ENCODE assay signal across 8 cellular contexts in genomic region chr4:80266902-80267380, GRCh38. TPM values are rescaled to one million over a fixed set of nuclear protein-coding genes. Genes with fewer than 3 reads are reported as not detected.
DNase-seq lines count a peak whose midpoint lies in the region; ATAC-seq, FAIRE-seq and TF ChIP-seq lines count a peak whose summit lies in the region.

No MANE protein-coding gene starts in this region.

- TF ChIP-seq EP300 in neural cell (conservative IDR thresholded peaks at IDR 0.05; ENCODE audit: poor library complexity, severe bottlenecking), result no peak

- peaks cover 31% of the 10 kb centered on the region for H3K4me1 Mint-ChIP-seq in activated naive CD4-positive, alpha-beta T cell treated with anti-CD3 and anti-CD28 coated beads for 36 hours (ENCODE audit: low read depth)

- TSS peak; percentile 52 for BruUV-seq in endothelial cell of umbilical vein (replicated peaks; lab: Mats Ljungman, UMichigan)

- H3K4me2 ChIP-seq in endothelial cell of umbilical vein (ENCODE audit: insufficient read depth, low read length), result peak overlapping the region; percentile 96
- H3K4me2 ChIP-seq in neural cell (ENCODE audit: low read length), result peak overlapping the region; percentile 74

- no peaks in the 10 kb centered on the region for H3K36me3 ChIP-seq in endothelial cell of umbilical vein (ENCODE audit: control insufficient read depth in 2 of 2, extremely low read depth in 1 of 2, insufficient read depth in 2 of 2, low read length in 2 of 2)
- no peaks in the 10 kb centered on the region for H3K36me3 ChIP-seq in neural cell (ENCODE audit: insufficient read depth, low read length)

- no peaks in the 10 kb centered on the region for H3K9me3 Mint-ChIP-seq in activated naive CD4-positive, alpha-beta T cell treated with anti-CD3 and anti-CD28 coated beads for 36 hours

- H3K27ac ChIP-seq in RWPE1, result no peak overlapping the region
- no peak overlapping the region for H3K27ac ChIP-seq in endothelial cell of umbilical vein (ENCODE audit: insufficient read depth, low read depth, low read length)
- no peak overlapping the region for H3K27ac ChIP-seq in neural cell (ENCODE audit: low read length)

- POLR2A ChIA-PET in RWPE1 (lab: Yijun Ruan, JAX; ENCODE audit: low non-redundant PET), result no interaction called here
- POLR2A ChIA-PET in endothelial cell of umbilical vein (lab: Charles Lee), result interaction anchor here (1.0 to 1.8 kb wide), 2 partner anchors 24 to 41 kb away, joined by 3 to 6 read pairs; no protein-coding TSS in a partner anchor

- peaks cover 75 to 92% of the 10 kb centered on the region in 2 experiments for H3K27me3 ChIP-seq in endothelial cell of umbilical vein (ENCODE audit: control insufficient read depth in 2 of 2, insufficient read depth in 2 of 2, low read length in 2 of 2)
- H3K27me3 ChIP-seq in neural cell (ENCODE audit: insufficient read depth, low read depth, low read length), result peaks cover 91% of the 10 kb centered on the region

- TF ChIP-seq CTCF in RWPE1 (conservative IDR thresholded peaks at IDR 0.05; ENCODE audit: low read depth), result no peak
- no peak for TF ChIP-seq CTCF in endothelial cell of umbilical vein (IDR thresholded peaks at IDR 0.05; ENCODE audit: extremely low read depth in 1 of 2, insufficient read depth in 1 of 2, low read depth in 1 of 2, low read length in 2 of 2)
- TF ChIP-seq CTCF in neural cell (IDR thresholded peaks at IDR 0.05; ENCODE audit: poor library complexity, severe bottlenecking), result no peak

- TF ChIP-seq RAD21 in neural cell (conservative IDR thresholded peaks at IDR 0.05), result no peak

- H3K4me3 Mint-ChIP-seq in activated naive CD4-positive, alpha-beta T cell treated with anti-CD3 and anti-CD28 coated beads for 36 hours, result peak overlapping the region; percentile 67

- no peaks in the 10 kb centered on the region for H3K79me2 ChIP-seq in endothelial cell of umbilical vein (ENCODE audit: control insufficient read depth, insufficient read depth, low read length)
- no peaks in the 10 kb centered on the region for H3K79me2 ChIP-seq in neural cell (replicated peaks; ENCODE audit: insufficient read depth, low read length)

- no peak for TF ChIP-seq POLR2A in endothelial cell of umbilical vein (IDR thresholded peaks at IDR 0.05; ENCODE audit: low read depth, low read length)

- H3K9ac ChIP-seq in endothelial cell of umbilical vein (replicated peaks; ENCODE audit: extremely low read depth, insufficient read depth, low read length) (peak overlapping the region; percentile 79), neural cell (ENCODE audit: low read length) (peak overlapping the region; percentile 64)

- H4K20me1 ChIP-seq in endothelial cell of umbilical vein (replicated peaks; ENCODE audit: control insufficient read depth, extremely low read depth, insufficient read depth, low read length) (no peaks in the 10 kb centered on the region), neural cell (ENCODE audit: insufficient read depth) (no peaks in the 10 kb centered on the region)

- H3K9me3 ChIP-seq in endothelial cell of umbilical vein (replicated peaks; ENCODE audit: control insufficient read depth, insufficient read depth, low read length), result no peaks in the 10 kb centered on the region
- peaks cover 3% of the 10 kb centered on the region for H3K9me3 ChIP-seq in neural cell (ENCODE audit: low read length)

- H3K27me3 Mint-ChIP-seq in activated naive CD4-positive, alpha-beta T cell treated with anti-CD3 and anti-CD28 coated beads for 36 hours (ENCODE audit: low read depth), result peaks cover 69% of the 10 kb centered on the region

- H2AFZ ChIP-seq in endothelial cell of umbilical vein (ENCODE audit: low read depth, low read length) (peak overlapping the region; percentile 93), neural cell (ENCODE audit: low read depth, low read length) (peak overlapping the region; percentile 36)

- no peaks in the 10 kb centered on the region for H3K9me2 ChIP-seq in neural cell (ENCODE audit: insufficient read depth, low read length)

- dilution Hi-C loops in endothelial cell of umbilical vein (cut with MboI; ENCODE audit: extremely low pct_ligation_motif_present, low sequenced_read_pairs), result no loop called here

- H3K27ac Mint-ChIP-seq in activated naive CD4-positive, alpha-beta T cell treated with anti-CD3 and anti-CD28 coated beads for 36 hours, result no peak overlapping the region

- no peak for ATAC-seq in GM18909 (IDR thresholded peaks at IDR 0.05; ENCODE audit: poor library complexity, unreplicated experiment)

- peaks cover 12% of the 10 kb centered on the region for H3K4me1 ChIP-seq in endothelial cell of umbilical vein (ENCODE audit: control insufficient read depth, extremely low read depth, insufficient read depth, low read length)

- H3K9me1 ChIP-seq in endothelial cell of umbilical vein (replicated peaks; ENCODE audit: control insufficient read depth, extremely low read depth, insufficient read depth, low read length), result no peaks in the 10 kb centered on the region

- H3K36me3 Mint-ChIP-seq in activated naive CD4-positive, alpha-beta T cell treated with anti-CD3 and anti-CD28 coated beads for 36 hours (ENCODE audit: low read depth), result no peaks in the 10 kb centered on the region

- peak; percentile 6 for DNase-seq in activated naive CD4-positive, alpha-beta T cell treated with anti-CD3 and anti-CD28 coated beads for 36 hours
- DNase-seq in activated naive CD4-positive, alpha-beta T cell treated with anti-CD3 and anti-CD28 coated beads, Interleukin-2, amount 50 U/mL, for 16 hours, result no peak
- DNase-seq in RWPE1 (ENCODE audit: low spot score) (peak; percentile 31), endothelial cell of umbilical vein (ENCODE audit: low read depth, low spot score) (peak; percentile 15), T-helper 9 cell (no peak)
- DNase-seq in activated CD8-positive, alpha-beta memory T cell treated with anti-CD3 and anti-CD28 coated beads, Interleukin-2, amount 50 U/mL, for 4 hours, result no peak

- no peaks in the 10 kb centered on the region for H3F3A ChIP-seq in neural cell (ENCODE audit: insufficient read depth, low read length, poor library complexity, severe bottlenecking)

- H3K4me3 ChIP-seq in endothelial cell of umbilical vein (replicated peaks in 1 of 3; ENCODE audit: insufficient read depth in 1 of 3, low read depth in 1 of 3, low read length in 3 of 3) (peak overlapping the region; percentile 30 to 76 (median 64)), neural cell (ENCODE audit: low read length) (peak overlapping the region; percentile 71)

- intact Hi-C loops in activated naive CD4-positive, alpha-beta T cell treated with anti-CD3 and anti-CD28 coated beads for 36 hours (cut with micrococcal nuclease), result loop anchor here (5.0 kb wide), 1 partner anchor 180 kb away; no protein-coding TSS in a partner anchor
- intact Hi-C loops in endothelial cell of umbilical vein (cut with micrococcal nuclease), result loop anchor here (1.0 to 5.0 kb wide), 4 partner anchors 38 to 69 kb away; no protein-coding TSS in a partner anchor

- FAIRE-seq in endothelial cell of umbilical vein (lab: Jason Lieb, UNC), result no peak

- CTCF ChIA-PET in activated naive CD4-positive, alpha-beta T cell treated with anti-CD3 and anti-CD28 coated beads for 36 hours (lab: Charles Lee), result no interaction called here
- CTCF ChIA-PET in RWPE1 (lab: Yijun Ruan, JAX) (interaction anchor here (0.5 to 1.7 kb wide), 4 partner anchors 21 to 458 kb away, joined by 3 to 6 read pairs (median 4); no protein-coding TSS in a partner anchor), endothelial cell of umbilical vein (lab: Charles Lee) (interaction anchor here (0.8 to 2.9 kb wide), 16 partner anchors 13 to 77 kb away, joined by 3 to 36 read pairs (median 4); partner anchors contain the start of gene CFAP299)

TF ChIP-seq in endothelial cell of umbilical vein, 7 proteins besides CTCF, POLR2A, EP300 and RAD21 (continues in another document):
- TF ChIP-seq FOS (IDR thresholded peaks at IDR 0.05; ENCODE audit: borderline replicate concordance, insufficient read depth, low read length) (no peak), EZH2 (IDR thresholded peaks at IDR 0.05; ENCODE audit: borderline replicate concordance, low read depth, low read length, severe bottlenecking) (no peak), GATA2 (IDR thresholded peaks at IDR 0.05; ENCODE audit: insufficient read depth, insufficient read length, low read depth, low read length) (no peak), MAX (IDR thresholded peaks at IDR 0.05; ENCODE audit: insufficient read depth, insufficient read length) (no peak), MYC (IDR thresholded peaks at IDR 0.05; ENCODE audit: low read depth, low read length) (no peak), JUN (IDR thresholded peaks at IDR 0.05; ENCODE audit: borderline replicate concordance, insufficient read depth, insufficient read length, low read depth) (no peak)

TF ChIP-seq in neural cell, 6 proteins besides CTCF, POLR2A, EP300 and RAD21 (continues in another document):
- no peak for TF ChIP-seq TAF1 (IDR thresholded peaks at IDR 0.05; ENCODE audit: low read depth)
- TF ChIP-seq POLR2AphosphoS5 (IDR thresholded peaks at IDR 0.05), result no peak
- no peak for TF ChIP-seq SMC3 (conservative IDR thresholded peaks at IDR 0.05; ENCODE audit: poor library complexity)
- TF ChIP-seq MXI1 (conservative IDR thresholded peaks at IDR 0.05; ENCODE audit: poor library complexity, severe bottlenecking), result no peak
- TF ChIP-seq EZH2 (IDR thresholded peaks at IDR 0.05; ENCODE audit: borderline replicate concordance, insufficient read depth, low read length, poor library complexity, severe bottlenecking), result no peak

RNA-seq across cellular contexts. Expression of gene FGF5, which starts 0.5 kb away (rescaled TPM):
- not detected for total RNA-seq in activated naive CD4-positive, alpha-beta T cell treated with anti-CD3 and anti-CD28 coated beads for 36 hours
- total RNA-seq in endothelial cell of umbilical vein, result 0.13 and 1.7 TPM in 2 replicates
- polyA plus RNA-seq in endothelial cell of umbilical vein (0.37 and 0.73 TPM in 2 replicates), neural cell (0.26 and 0.28 TPM in 2 replicates)
- polyA plus RNA-seq in endothelial cell of umbilical vein (2011; cell fraction: cytosol; rRNA removed), result 0.37 and 0.75 TPM in 2 replicates
- 0.84 and 1.0 TPM in 2 replicates for polyA plus RNA-seq in endothelial cell of umbilical vein (2011; cell fraction: nucleus; rRNA removed)
- polyA plus RNA-seq in endothelial cell of umbilical vein (2012), result 6.9 and 8.4 TPM in 2 replicates
- polyA minus RNA-seq in endothelial cell of umbilical vein (0.73 and 2.3 TPM in 2 replicates), neural cell (0.35 and 0.49 TPM in 2 replicates)
- not detected for polyA minus RNA-seq in endothelial cell of umbilical vein (2011; cell fraction: cytosol; rRNA and poly(A)+ RNA removed)
- polyA minus RNA-seq in endothelial cell of umbilical vein (2011; cell fraction: nucleus; rRNA and poly(A)+ RNA removed), result 2.5 and 4.5 TPM in 2 replicates

Comparison
In these comparisons a context has a peak if more than half of its experiments do, and no peak if none do; other contexts are left out.
1. DNase-seq: peak in activated naive CD4-positive, alpha-beta T cell treated with anti-CD3 and anti-CD28 coated beads for 36 hours (single experiment), RWPE1 (single experiment) and endothelial cell of umbilical vein (single experiment); none in activated naive CD4-positive, alpha-beta T cell treated with anti-CD3 and anti-CD28 coated beads, Interleukin-2, amount 50 U/mL, for 16 hours (single experiment), T-helper 9 cell (single experiment) and activated CD8-positive, alpha-beta memory T cell treated with anti-CD3 and anti-CD28 coated beads, Interleukin-2, amount 50 U/mL, for 4 hours (single experiment).